In the genomic region with DNA sequence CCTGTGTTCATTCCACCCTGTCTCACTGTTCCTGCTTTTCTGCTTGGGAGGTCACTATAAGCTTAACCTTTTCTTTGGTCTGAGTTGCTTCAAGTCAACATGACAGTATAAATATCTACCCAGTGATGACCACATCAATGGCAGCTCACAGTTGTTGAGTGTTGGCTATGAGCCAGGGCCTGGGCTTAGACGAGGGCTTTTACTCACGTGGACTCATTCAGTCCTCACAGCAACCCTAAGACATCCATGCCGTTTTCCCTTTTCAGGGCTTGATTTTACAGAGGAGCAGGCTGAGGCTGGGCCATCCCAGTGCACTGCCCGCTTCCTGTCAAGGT, we compare ENCODE assay signal across 8 cellular contexts.
DNase-seq lines count a peak whose midpoint lies in the region; ATAC-seq lines count a peak whose summit lies in the region.

No MANE protein-coding gene starts in this region.

- H3K27ac ChIP-seq in BLaER1 (peak overlapping the region; percentile 80), muscle layer of duodenum (ENCODE audit: low read length) (peak overlapping the region; percentile 82)

- peaks cover 100% of the 10 kb centered on the region for H3K4me1 ChIP-seq in BLaER1
- peaks cover 33 to 58% of the 10 kb centered on the region in 2 donors for H3K4me1 ChIP-seq in muscle layer of duodenum (ENCODE audit: control insufficient read depth in 1 of 2, insufficient read depth in 2 of 2, low read length in 2 of 2)

- H3K4me2 ChIP-seq in BLaER1: peak overlapping the region; percentile 77

- H3K9ac ChIP-seq in BLaER1: peak overlapping the region; percentile 25; the same call in 1 of the 2 replicates

- H3K27me3 ChIP-seq in BLaER1 (no peaks in the 10 kb centered on the region), muscle layer of duodenum (ENCODE audit: low read depth, low read length) (no peaks in the 10 kb centered on the region)

- peak overlapping the region; percentile 23 for H3K4me3 Mint-ChIP-seq in central memory CD8-positive, alpha-beta T cell

- H3K9me3 Mint-ChIP-seq in central memory CD8-positive, alpha-beta T cell: no peaks in the 10 kb centered on the region

- peaks cover 77% of the 10 kb centered on the region for H3K36me3 Mint-ChIP-seq in central memory CD8-positive, alpha-beta T cell (ENCODE audit: insufficient read depth)

- peak; percentile 86 for DNase-seq in NCI-H2196 (lab: John Stamatoyannopoulos, UW; ENCODE audit: unreplicated experiment)
- DNase-seq in central memory CD8-positive, alpha-beta T cell (ENCODE audit: low spot score in 2 of 2): no peak
- no peak for DNase-seq in iPS-NIHi11 (ENCODE audit: low spot score)
- DNase-seq in stimulated activated CD8-positive, alpha-beta memory T cell treated with anti-CD3 and anti-CD28 coated beads, Interleukin-4, amount 100 ng/mL, for 48 hours: no peak
- no peak for DNase-seq in HPDE6-E6E7 (ENCODE audit: extremely low spot score)
- no peak for DNase-seq in NCI-H187 treated with DMSO at 0.1 percent for 48 hours (lab: John Stamatoyannopoulos, UW)

- H3K9me3 ChIP-seq in BLaER1: no peaks in the 10 kb centered on the region
- H3K9me3 ChIP-seq in muscle layer of duodenum (ENCODE audit: control insufficient read depth in 1 of 2, low read length in 2 of 2): no peaks in the 10 kb centered on the region

- peaks cover 100% of the 10 kb centered on the region for H4K20me1 ChIP-seq in BLaER1

- H3K4me1 Mint-ChIP-seq in central memory CD8-positive, alpha-beta T cell: peaks cover 92% of the 10 kb centered on the region

- H3K27me3 Mint-ChIP-seq in central memory CD8-positive, alpha-beta T cell: no peaks in the 10 kb centered on the region

- ATAC-seq in central memory CD8-positive, alpha-beta T cell (replicated peaks; ENCODE audit: extremely low read depth, poor library complexity, severe bottlenecking): no peak

- H3K4me3 ChIP-seq in BLaER1: no peak overlapping the region; the same call in 1 of the 2 replicates
- H3K4me3 ChIP-seq in muscle layer of duodenum (ENCODE audit: low read depth in 1 of 2, low read length in 2 of 2): peak overlapping the region in 1 of 2 donors; percentile 9

- H3K27ac Mint-ChIP-seq in central memory CD8-positive, alpha-beta T cell (ENCODE audit: low read depth): peak overlapping the region; percentile 94

- H3K36me3 ChIP-seq in BLaER1 (peaks cover 94% of the 10 kb centered on the region), muscle layer of duodenum (ENCODE audit: control insufficient read depth in 1 of 2, insufficient read depth in 2 of 2, low read length in 2 of 2) (peaks cover 68 to 73% of the 10 kb centered on the region in 2 donors)
